ENCODE assay signal across 8 cellular contexts in genomic region chr15:43589779-43590466, GRCh38. TPM values are rescaled to one million over a fixed set of nuclear protein-coding genes. Genes with fewer than 3 reads are reported as not detected.
DNase-seq lines count a peak whose midpoint lies in the region; ATAC-seq, FAIRE-seq and TF ChIP-seq lines count a peak whose summit lies in the region.
"Not testable (repeated sequence)": the region's sequence is repeated elsewhere in the genome, so short reads cannot be mapped to it uniquely, and the experiment has no call there.

TSS of gene PPIP5K1 (minus strand) at chr15:43590208. CDS start at chr15:43584504, 5,704 bp downstream.

- peak; percentile 91 for ATAC-seq in GM18861 (IDR thresholded peaks at IDR 0.05; ENCODE audit: unreplicated experiment)
- peak; percentile 93 for ATAC-seq in GM21723 (IDR thresholded peaks at IDR 0.05; ENCODE audit: unreplicated experiment)
- ATAC-seq in HG03103 (IDR thresholded peaks at IDR 0.05; ENCODE audit: low read depth, unreplicated experiment), result peak; percentile 94
- peak; percentile 96 for ATAC-seq in omental fat pad (ENCODE audit: low FRiP score)

- not testable (repeated sequence) for H3K4me1 ChIP-seq in astrocyte (ENCODE audit: insufficient read depth, low read length); cardiac muscle cell (ENCODE audit: low read depth); vagina

- not testable (repeated sequence) for H3K27ac ChIP-seq in astrocyte (ENCODE audit: low read depth, low read length); cardiac muscle cell; vagina

- H3K27me3 Mint-ChIP-seq in astrocyte (ENCODE audit: low read depth, unreplicated experiment), result not testable (repeated sequence)

- H3K27ac Mint-ChIP-seq in astrocyte (ENCODE audit: unreplicated experiment), result not testable (repeated sequence)

- H3K9me3 Mint-ChIP-seq in astrocyte (ENCODE audit: unreplicated experiment), result not testable (repeated sequence)

- H3K9ac ChIP-seq in astrocyte (ENCODE audit: low read length), result not testable (repeated sequence)

- H3K36me3 Mint-ChIP-seq in astrocyte (ENCODE audit: low read depth, unreplicated experiment), result not testable (repeated sequence)

- not testable (repeated sequence) for H3K4me3 ChIP-seq in astrocyte (ENCODE audit: insufficient read depth, low read depth, low read length); cardiac muscle cell; vagina

- intact Hi-C loops in vagina (cut with DNase I), result not testable (repeated sequence)

- not testable (repeated sequence) for H4K20me1 ChIP-seq in astrocyte (ENCODE audit: insufficient read depth, low read length)

- not testable (repeated sequence) for H3K27me3 ChIP-seq in astrocyte (ENCODE audit: insufficient read depth, low read length); cardiac muscle cell; vagina

- H3K79me2 ChIP-seq in astrocyte (ENCODE audit: insufficient read depth, low read length), result not testable (repeated sequence)

- not testable (repeated sequence) for TF ChIP-seq CTCF in astrocyte (IDR thresholded peaks at IDR 0.05; ENCODE audit: insufficient read depth, low read depth, low read length); cardiac muscle cell (IDR thresholded peaks at IDR 0.05; ENCODE audit: low read depth, low read length); omental fat pad (IDR thresholded peaks at IDR 0.05); vagina (IDR thresholded peaks at IDR 0.05)

- H3K4me3 Mint-ChIP-seq in astrocyte (ENCODE audit: unreplicated experiment), result not testable (repeated sequence)

- H3K9me3 ChIP-seq in astrocyte (ENCODE audit: insufficient read depth, low read depth, low read length); cardiac muscle cell (ENCODE audit: low read depth); vagina: not testable (repeated sequence)

- not testable (repeated sequence) for H3K4me1 Mint-ChIP-seq in astrocyte (ENCODE audit: low read depth, unreplicated experiment)

- peak; percentile 84 for FAIRE-seq in RCC 7860 (lab: Jason Lieb, UNC)
- peak; percentile 89 for FAIRE-seq in astrocyte (lab: Jason Lieb, UNC)

- not testable (repeated sequence) for TF ChIP-seq POLR2A in vagina (IDR thresholded peaks at IDR 0.05)

- H2AFZ ChIP-seq in astrocyte (ENCODE audit: low read depth, low read length), result not testable (repeated sequence)

- DNase-seq in RCC 7860 (ENCODE audit: low spot score); astrocyte (ENCODE audit: low read depth); cardiac muscle cell (ENCODE audit: low read depth in 1 of 2, low spot score in 1 of 2); omental fat pad (ENCODE audit: low spot score); vagina (ENCODE audit: extremely low spot score in 2 of 2): not testable (repeated sequence)

- not testable (repeated sequence) for H3K36me3 ChIP-seq in astrocyte (ENCODE audit: insufficient read depth, low read length); cardiac muscle cell; vagina

- H3K4me2 ChIP-seq in astrocyte (ENCODE audit: low read length), result not testable (repeated sequence)

RNA-seq across cellular contexts. Expression of gene PPIP5K1, which starts in this region (rescaled TPM):
- total RNA-seq in astrocyte (21.4 and 26.0 TPM in 2 replicates), cardiac muscle cell (16.0 and 20.0 TPM in 2 replicates), omental fat pad (10 to 100 TPM; 18.2 to 46.8 (median 24.7) TPM), vagina (46.4 TPM)
- 16.5 and 17.6 TPM in 2 replicates for polyA plus RNA-seq in cardiac muscle cell
